In genomic region chr19:29680937-29681336, GRCh38 we compare ENCODE assay signal across 11 cellular contexts. TPM values are rescaled to one million over a fixed set of nuclear protein-coding genes. Genes with fewer than 3 reads are reported as not detected.
DNase-seq lines count a peak whose midpoint lies in the region; ATAC-seq and TF ChIP-seq lines count a peak whose summit lies in the region.
"Had no signal": no experiment of that assay in that cellular context is flagged by ENCODE, and none has a peak within 500 bp of the region (broad histone marks: within the 10 kb centered on the region; RNA-seq: fewer than 3 reads in every experiment).

No MANE protein-coding gene starts in this region.

- H3K36me3 Mint-ChIP-seq in activated T-helper 2 cell treated with anti-CD3 and anti-CD28 coated beads, Interferon-gamma antibody, Interleukin-2, Interleukin-4, amounts not matched to agents 10 μg/mL and 5 μg/mL and 100 μg/mL, durations not matched to agents 14 hours and 24 hours and 36 hours (ENCODE audit: low read depth), result peaks cover 28% of the 10 kb centered on the region
- H3K36me3 Mint-ChIP-seq in naive B cell, result no peaks in the 10 kb centered on the region

- peaks cover 44% of the 10 kb centered on the region for H3K4me1 Mint-ChIP-seq in activated T-helper 2 cell treated with anti-CD3 and anti-CD28 coated beads, Interferon-gamma antibody, Interleukin-2, Interleukin-4, amounts not matched to agents 10 μg/mL and 5 μg/mL and 100 μg/mL, durations not matched to agents 14 hours and 24 hours and 36 hours (ENCODE audit: low read depth)
- peaks cover 20 to 45% (median 23%) of the 10 kb centered on the region in 3 donors for H3K4me1 Mint-ChIP-seq in naive B cell

- peak overlapping the region; percentile 83 for H3K27ac Mint-ChIP-seq in activated T-helper 2 cell treated with anti-CD3 and anti-CD28 coated beads, Interferon-gamma antibody, Interleukin-2, Interleukin-4, amounts not matched to agents 10 μg/mL and 5 μg/mL and 100 μg/mL, durations not matched to agents 14 hours and 24 hours and 36 hours
- peak overlapping the region; percentile 60 to 92 (median 86) for H3K27ac Mint-ChIP-seq in naive B cell

- no peak for ATAC-seq in Right ventricle myocardium inferior
- ATAC-seq in naive B cell (ENCODE audit: low read depth in 2 of 2), result no peak
- no peak for ATAC-seq in upper lobe of right lung

- no peak for TF ChIP-seq CTCF in left ventricle myocardium inferior (IDR thresholded peaks at IDR 0.05; ENCODE audit: borderline replicate concordance)
- no peak for TF ChIP-seq CTCF in upper lobe of right lung (IDR thresholded peaks at IDR 0.05)

- H3K9me3 ChIP-seq in left ventricle myocardium inferior (replicated peaks), result no peaks in the 10 kb centered on the region
- no peaks in the 10 kb centered on the region for H3K9me3 ChIP-seq in upper lobe of right lung

- H3K27me3 ChIP-seq in left ventricle myocardium inferior (ENCODE audit: low read depth) (no peaks in the 10 kb centered on the region), upper lobe of right lung (no peaks in the 10 kb centered on the region)

- H3K4me3 ChIP-seq in left ventricle myocardium inferior, result no peak overlapping the region
- H3K4me3 ChIP-seq in upper lobe of right lung, result no peak overlapping the region
- H3K4me3 ChIP-seq: lung had no signal

- no peaks in the 10 kb centered on the region for H3K27me3 Mint-ChIP-seq in activated T-helper 2 cell treated with anti-CD3 and anti-CD28 coated beads, Interferon-gamma antibody, Interleukin-2, Interleukin-4, amounts not matched to agents 10 μg/mL and 5 μg/mL and 100 μg/mL, durations not matched to agents 14 hours and 24 hours and 36 hours (ENCODE audit: low read depth)
- peaks cover 0 to 1% (median 0%) of the 10 kb centered on the region in 3 donors for H3K27me3 Mint-ChIP-seq in naive B cell

- peak overlapping the region; percentile 98 for H3K27ac ChIP-seq in left ventricle myocardium inferior (replicated peaks)
- H3K27ac ChIP-seq in upper lobe of right lung, result peak overlapping the region; percentile 55

- DNase-seq in left ventricle myocardium inferior, result no peak
- no peak for DNase-seq in Right ventricle myocardium inferior (ENCODE audit: missing footprints)
- DNase-seq in activated T-helper 2 cell treated with anti-CD3 and anti-CD28 coated beads, Interferon-gamma antibody, Interleukin-2, Interleukin-4, amounts not matched to agents 10 μg/mL and 5 μg/mL and 100 μg/mL, durations not matched to agents 14 hours and 24 hours and 36 hours (ENCODE audit: low spot score), result no peak
- DNase-seq in naive B cell, result no peak
- DNase-seq in upper lobe of right lung, result no peak
- DNase-seq in Ammon's horn (ENCODE audit: low spot score), result no peak
- no peak for DNase-seq in H4 (ENCODE audit: low spot score)
- DNase-seq in NCI-H446 treated with DMSO at 0.1 percent for 48 hours (lab: John Stamatoyannopoulos, UW), result no peak
- DNase-seq: NCI-H69, retina had no signal

- peaks cover 75% of the 10 kb centered on the region for H3K4me1 ChIP-seq in left ventricle myocardium inferior
- H3K4me1 ChIP-seq in upper lobe of right lung, result peaks cover 50% of the 10 kb centered on the region

- intact Hi-C loops in left ventricle myocardium inferior (cut with micrococcal nuclease) (no loop called here), Right ventricle myocardium inferior (cut with DNase I) (no loop called here), upper lobe of right lung (cut with DNase I) (no loop called here)
- intact Hi-C loops in activated T-helper 2 cell treated with anti-CD3 and anti-CD28 coated beads, Interferon-gamma antibody, Interleukin-2, Interleukin-4, amounts not matched to agents 10 μg/mL and 5 μg/mL and 100 μg/mL, durations not matched to agents 14 hours and 24 hours and 36 hours (cut with micrococcal nuclease), result no loop called here

- H3K9me3 Mint-ChIP-seq in activated T-helper 2 cell treated with anti-CD3 and anti-CD28 coated beads, Interferon-gamma antibody, Interleukin-2, Interleukin-4, amounts not matched to agents 10 μg/mL and 5 μg/mL and 100 μg/mL, durations not matched to agents 14 hours and 24 hours and 36 hours, result no peaks in the 10 kb centered on the region
- H3K9me3 Mint-ChIP-seq in naive B cell, result no peaks in the 10 kb centered on the region

- H3K36me3 ChIP-seq in left ventricle myocardium inferior, result peaks cover 4% of the 10 kb centered on the region
- H3K36me3 ChIP-seq in upper lobe of right lung, result peaks cover 11% of the 10 kb centered on the region

- peak overlapping the region; percentile 53 for H3K4me3 Mint-ChIP-seq in activated T-helper 2 cell treated with anti-CD3 and anti-CD28 coated beads, Interferon-gamma antibody, Interleukin-2, Interleukin-4, amounts not matched to agents 10 μg/mL and 5 μg/mL and 100 μg/mL, durations not matched to agents 14 hours and 24 hours and 36 hours (ENCODE audit: low read depth)
- H3K4me3 Mint-ChIP-seq in naive B cell, result peak overlapping the region in 5 of 8 donors; percentile 49 to 78 (median 70)

RNA-seq across cellular contexts. Expression of gene PLEKHF1, which starts 15.7 kb away (rescaled TPM):
- total RNA-seq in left ventricle myocardium inferior, result 27.8 TPM
- total RNA-seq in Right ventricle myocardium inferior, result 43.6 TPM
- total RNA-seq in activated T-helper 2 cell treated with anti-CD3 and anti-CD28 coated beads, Interferon-gamma antibody, Interleukin-2, Interleukin-4, amounts not matched to agents 10 μg/mL and 5 μg/mL and 100 μg/mL, durations not matched to agents 14 hours and 24 hours and 36 hours, result 28.0 and 30.3 TPM in 2 replicates
- 1 to 10 TPM; 1.9 to 5.8 (median 2.7) TPM for polyA plus RNA-seq in naive B cell (ENCODE audit: low read depth in 6 of 6)
- 17.3 TPM for total RNA-seq in upper lobe of right lung
- 9.2 and 9.9 TPM in 2 replicates for total RNA-seq in H4 (2014; rRNA removed; shearing (Covaris generic))

RNA-seq across cellular contexts. Expression of gene C19orf12, which starts 34.1 kb away (rescaled TPM):
- total RNA-seq in left ventricle myocardium inferior (48.6 TPM), Right ventricle myocardium inferior (64.2 TPM), upper lobe of right lung (22.1 TPM)
- total RNA-seq in activated T-helper 2 cell treated with anti-CD3 and anti-CD28 coated beads, Interferon-gamma antibody, Interleukin-2, Interleukin-4, amounts not matched to agents 10 μg/mL and 5 μg/mL and 100 μg/mL, durations not matched to agents 14 hours and 24 hours and 36 hours, result 41.9 and 42.2 TPM in 2 replicates
- polyA plus RNA-seq in naive B cell (ENCODE audit: low read depth in 6 of 6), result 10 to 100 TPM in 5 of 6 donors, 1 to 10 TPM in 1; 8.2 to 24.0 (median 15.3) TPM
- 28.4 and 31.7 TPM in 2 replicates for total RNA-seq in H4 (2014; rRNA removed; shearing (Covaris generic))
